In genomic region chr5:44605926-44606325, GRCh38 we compare ENCODE assay signal across 26 cellular contexts.
"Had no signal": no experiment of that assay in that cellular context is flagged by ENCODE, and none has a peak within 500 bp of the region (broad histone marks: within the 10 kb centered on the region; RNA-seq: fewer than 3 reads in every experiment).

No MANE protein-coding gene starts in this region.

- H3K9me3 ChIP-seq: pancreas, psoas muscle, right lobe of liver, sigmoid colon, stomach, thoracic aorta, thyroid gland, upper lobe of left lung, vagina had no signal

- H3K4me3 Mint-ChIP-seq: natural killer cell treated with Interleukin-12 subunit alpha and Interleukin-12 subunit beta and Interleukin-15 and Interleukin-18, amount 100 ng/mL, for 72 hours; nephron progenitor cell; neural crest cell; stimulated activated effector memory CD8-positive, alpha-beta T cell treated with anti-CD3 and anti-CD28 coated beads, Interleukin-12 subunit alpha, Interleukin-12 subunit beta, amount 100 ng/mL, for 72 hours; stimulated activated naive B cell treated with anti-CD40 and anti-IgM and Interleukin-4, amounts not matched to agents 10 μg/mL and 1 μg/mL and 100 μg/mL, for 72 hours; stimulated activated naive CD8-positive, alpha-beta T cell treated with anti-CD3 and anti-CD28 coated beads, Interleukin-15, Interleukin-2, amounts not matched to agents 100 ng/mL and 50 ng/mL, for 24 hours had no signal

- H3K36me3 ChIP-seq: neutrophil, pancreas, right lobe of liver, sigmoid colon, stomach, thoracic aorta, thyroid gland, tibial nerve, upper lobe of left lung, vagina had no signal

- H3K4me1 ChIP-seq: pancreas, psoas muscle, right lobe of liver, sigmoid colon, stomach, thyroid gland, tibial nerve, upper lobe of left lung, vagina had no signal

- H3K9me3 Mint-ChIP-seq: nephron progenitor cell had no signal

- H3K36me3 Mint-ChIP-seq: stimulated activated effector memory CD8-positive, alpha-beta T cell treated with anti-CD3 and anti-CD28 coated beads, Interleukin-12 subunit alpha, Interleukin-12 subunit beta, amount 100 ng/mL, for 72 hours; stimulated activated naive B cell treated with anti-CD40 and anti-IgM and Interleukin-4, amounts not matched to agents 10 μg/mL and 1 μg/mL and 100 μg/mL, for 72 hours had no signal

- H3K4me1 Mint-ChIP-seq: nephron progenitor cell; neural crest cell; stimulated activated effector memory CD8-positive, alpha-beta T cell treated with anti-CD3 and anti-CD28 coated beads, Interleukin-12 subunit alpha, Interleukin-12 subunit beta, amount 100 ng/mL, for 72 hours; stimulated activated naive B cell treated with anti-CD40 and anti-IgM and Interleukin-4, amounts not matched to agents 10 μg/mL and 1 μg/mL and 100 μg/mL, for 72 hours had no signal

- H3K27ac ChIP-seq: neutrophil, pancreas, psoas muscle, right lobe of liver, sigmoid colon, stomach, thoracic aorta, thyroid gland, tibial nerve, upper lobe of left lung, vagina had no signal

- DNase-seq: nephron progenitor cell; nucleus accumbens; pancreas; psoas muscle; right cardiac atrium; right lobe of liver; sigmoid colon; small intestine; stimulated activated CD4-positive, alpha-beta T cell treated with anti-CD3 and anti-CD28 coated beads, Interleukin-15, amount 100 ng/mL, for 24 hours; stimulated activated CD4-positive, alpha-beta T cell treated with anti-CD3 and anti-CD28 coated beads, Interleukin-2, amount 100 ng/mL, for 24 hours; stimulated activated CD4-positive, alpha-beta T cell treated with anti-CD3 and anti-CD28 coated beads, Interleukin-2, amount 100 ng/mL, for 48 hours; stimulated activated CD4-positive, alpha-beta T cell treated with anti-CD3 and anti-CD28 coated beads, Interleukin-4, amount 100 ng/mL, for 24 hours; stimulated activated naive B cell treated with anti-CD40 and anti-IgM and Interleukin-4, amounts not matched to agents 10 μg/mL and 1 μg/mL and 100 μg/mL, for 72 hours; stimulated activated naive CD4-positive, alpha-beta T cell treated with Interleukin-2 at 50 U/mL for 16 hours; stomach; thyroid gland; trophoblast cell; upper lobe of left lung had no signal

- H3K4me3 ChIP-seq: pancreas, psoas muscle, right lobe of liver, sigmoid colon, stomach, thoracic aorta, thyroid gland, tibial nerve, upper lobe of left lung, vagina had no signal

- H3K27me3 ChIP-seq: neutrophil, pancreas, right lobe of liver, sigmoid colon, stomach, thyroid gland, tibial nerve, upper lobe of left lung, vagina had no signal

- H3K27ac Mint-ChIP-seq: natural killer cell treated with Interleukin-12 subunit alpha and Interleukin-12 subunit beta and Interleukin-15 and Interleukin-18, amount 100 ng/mL, for 72 hours; nephron progenitor cell; stimulated activated effector memory CD8-positive, alpha-beta T cell treated with anti-CD3 and anti-CD28 coated beads, Interleukin-12 subunit alpha, Interleukin-12 subunit beta, amount 100 ng/mL, for 72 hours; stimulated activated naive B cell treated with anti-CD40 and anti-IgM and Interleukin-4, amounts not matched to agents 10 μg/mL and 1 μg/mL and 100 μg/mL, for 72 hours; stimulated activated naive CD8-positive, alpha-beta T cell treated with anti-CD3 and anti-CD28 coated beads, Interleukin-15, Interleukin-2, amounts not matched to agents 100 ng/mL and 50 ng/mL, for 24 hours had no signal

- H3K27me3 Mint-ChIP-seq: natural killer cell treated with Interleukin-12 subunit alpha and Interleukin-12 subunit beta and Interleukin-15 and Interleukin-18, amount 100 ng/mL, for 72 hours; stimulated activated naive B cell treated with anti-CD40 and anti-IgM and Interleukin-4, amounts not matched to agents 10 μg/mL and 1 μg/mL and 100 μg/mL, for 72 hours; stimulated activated naive CD8-positive, alpha-beta T cell treated with anti-CD3 and anti-CD28 coated beads, Interleukin-15, Interleukin-2, amounts not matched to agents 100 ng/mL and 50 ng/mL, for 24 hours had no signal
